9 cellular contexts compared by ENCODE assay signal in genomic region chr15:52529940-52530339, GRCh38. TPM values are rescaled to one million over a fixed set of nuclear protein-coding genes. Genes with fewer than 3 reads are reported as not detected.
DNase-seq lines count a peak whose midpoint lies in the region; ATAC-seq lines count a peak whose summit lies in the region.
"Had no signal": no experiment of that assay in that cellular context is flagged by ENCODE, and none has a peak within 500 bp of the region (broad histone marks: within the 10 kb centered on the region; RNA-seq: fewer than 3 reads in every experiment).

No MANE protein-coding gene starts in this region.

- peaks cover 43% of the 10 kb centered on the region for H3K27me3 ChIP-seq in iPS-15b (ENCODE audit: control insufficient read depth, insufficient read depth, low read length)
- H3K27me3 ChIP-seq: adrenal gland had no signal

- H3K4me3 Mint-ChIP-seq in T-helper 1 cell treated with Interleukin-12 subunit alpha and Interleukin-12 subunit beta and Interleukin-4 antibody, amounts not matched to agents 30 μg/mL and 1 μg/mL, for 36 hours: peak overlapping the region; percentile 87
- H3K4me3 Mint-ChIP-seq in activated T-helper 17 cell treated with anti-CD3 and anti-CD28 coated beads, Interleukin-2, amount 50 U/mL, for 72 hours: peak overlapping the region; percentile 85
- H3K4me3 Mint-ChIP-seq in stimulated activated naive CD8-positive, alpha-beta T cell treated with anti-CD3 and anti-CD28 coated beads, Interleukin-15, amount 100 ng/mL, for 72 hours: peak overlapping the region; percentile 78 to 83

- no peaks in the 10 kb centered on the region for H3K9me3 ChIP-seq in iPS-15b (ENCODE audit: control insufficient read depth, insufficient read depth, low read length)
- H3K9me3 ChIP-seq: adrenal gland had no signal

- no peaks in the 10 kb centered on the region for H3K36me3 Mint-ChIP-seq in T-helper 1 cell treated with Interleukin-12 subunit alpha and Interleukin-12 subunit beta and Interleukin-4 antibody, amounts not matched to agents 30 μg/mL and 1 μg/mL, for 36 hours (ENCODE audit: low read depth)
- no peaks in the 10 kb centered on the region for H3K36me3 Mint-ChIP-seq in activated T-helper 17 cell treated with anti-CD3 and anti-CD28 coated beads, Interleukin-2, amount 50 U/mL, for 72 hours (ENCODE audit: low read depth)

- peak overlapping the region; percentile 1 for H3K9ac ChIP-seq in iPS-15b (ENCODE audit: low read depth, low read length)

- no peaks in the 10 kb centered on the region for H3K36me3 ChIP-seq in iPS-15b (ENCODE audit: control insufficient read depth, insufficient read depth, low read length)
- H3K36me3 ChIP-seq: adrenal gland had no signal

- peak overlapping the region; percentile 79 for H3K27ac Mint-ChIP-seq in T-helper 1 cell treated with Interleukin-12 subunit alpha and Interleukin-12 subunit beta and Interleukin-4 antibody, amounts not matched to agents 30 μg/mL and 1 μg/mL, for 36 hours
- peak overlapping the region; percentile 88 for H3K27ac Mint-ChIP-seq in activated T-helper 17 cell treated with anti-CD3 and anti-CD28 coated beads, Interleukin-2, amount 50 U/mL, for 72 hours
- peak overlapping the region; percentile 3 to 27 for H3K27ac Mint-ChIP-seq in stimulated activated naive CD8-positive, alpha-beta T cell treated with anti-CD3 and anti-CD28 coated beads, Interleukin-15, amount 100 ng/mL, for 72 hours

- no peak for ATAC-seq in activated T-helper 17 cell treated with anti-CD3 and anti-CD28 coated beads, Interleukin-2, amount 50 U/mL, for 72 hours (replicated peaks)
- no peak for ATAC-seq in stimulated activated naive CD8-positive, alpha-beta T cell treated with anti-CD3 and anti-CD28 coated beads, Interleukin-15, amount 100 ng/mL, for 72 hours

- H3K4me3 ChIP-seq in iPS-15b (ENCODE audit: low read depth, low read length): peak overlapping the region; percentile 84

- H3K4me1 ChIP-seq in iPS-15b (ENCODE audit: control insufficient read depth, insufficient read depth, low read length): peaks cover 10% of the 10 kb centered on the region

- no peak for DNase-seq in T-helper 1 cell
- DNase-seq in stimulated activated naive CD8-positive, alpha-beta T cell treated with anti-CD3 and anti-CD28 coated beads, Interleukin-15, amount 100 ng/mL, for 72 hours: no peak
- no peak for DNase-seq in amygdala (lab: John Stamatoyannopoulos, UW)
- DNase-seq in DMS114 treated with DMSO at 0.1 percent for 48 hours (lab: John Stamatoyannopoulos, UW; ENCODE audit: unreplicated experiment): no peak
- DNase-seq in COLO829 (ENCODE audit: low spot score): no peak

- H3K4me1 Mint-ChIP-seq in T-helper 1 cell treated with Interleukin-12 subunit alpha and Interleukin-12 subunit beta and Interleukin-4 antibody, amounts not matched to agents 30 μg/mL and 1 μg/mL, for 36 hours (ENCODE audit: low read depth): peaks cover 23% of the 10 kb centered on the region
- H3K4me1 Mint-ChIP-seq in activated T-helper 17 cell treated with anti-CD3 and anti-CD28 coated beads, Interleukin-2, amount 50 U/mL, for 72 hours: peaks cover 26% of the 10 kb centered on the region
- H3K4me1 Mint-ChIP-seq in stimulated activated naive CD8-positive, alpha-beta T cell treated with anti-CD3 and anti-CD28 coated beads, Interleukin-15, amount 100 ng/mL, for 72 hours: peaks cover 23% of the 10 kb centered on the region

- H3K27me3 Mint-ChIP-seq in T-helper 1 cell treated with Interleukin-12 subunit alpha and Interleukin-12 subunit beta and Interleukin-4 antibody, amounts not matched to agents 30 μg/mL and 1 μg/mL, for 36 hours (ENCODE audit: low read depth): peaks cover 13% of the 10 kb centered on the region
- H3K27me3 Mint-ChIP-seq in activated T-helper 17 cell treated with anti-CD3 and anti-CD28 coated beads, Interleukin-2, amount 50 U/mL, for 72 hours: no peaks in the 10 kb centered on the region
- H3K27me3 Mint-ChIP-seq in stimulated activated naive CD8-positive, alpha-beta T cell treated with anti-CD3 and anti-CD28 coated beads, Interleukin-15, amount 100 ng/mL, for 72 hours: peaks cover 11% of the 10 kb centered on the region

- H3K9me3 Mint-ChIP-seq in T-helper 1 cell treated with Interleukin-12 subunit alpha and Interleukin-12 subunit beta and Interleukin-4 antibody, amounts not matched to agents 30 μg/mL and 1 μg/mL, for 36 hours: no peaks in the 10 kb centered on the region
- no peaks in the 10 kb centered on the region for H3K9me3 Mint-ChIP-seq in activated T-helper 17 cell treated with anti-CD3 and anti-CD28 coated beads, Interleukin-2, amount 50 U/mL, for 72 hours
- H3K9me3 Mint-ChIP-seq in stimulated activated naive CD8-positive, alpha-beta T cell treated with anti-CD3 and anti-CD28 coated beads, Interleukin-15, amount 100 ng/mL, for 72 hours: no peaks in the 10 kb centered on the region

RNA-seq across cellular contexts. Expression of gene MYO5A, which starts 1.3 kb away (rescaled TPM):
- 10 to 100 TPM; 33.1 to 59.3 TPM for total RNA-seq in activated T-helper 17 cell treated with anti-CD3 and anti-CD28 coated beads, Interleukin-2, amount 50 U/mL, for 72 hours

RNA-seq across cellular contexts. Expression of gene ARPP19, which starts 38.9 kb away (rescaled TPM):
- 100 to 1,000 TPM; 154 to 222 TPM for total RNA-seq in activated T-helper 17 cell treated with anti-CD3 and anti-CD28 coated beads, Interleukin-2, amount 50 U/mL, for 72 hours

Comparison
In these comparisons a context has a peak if more than half of its experiments do, and no peak if none do; other contexts are left out.
1. H3K27ac Mint-ChIP-seq: peak in every context shown above with its lines; median percentile 88 in activated T-helper 17 cell treated with anti-CD3 and anti-CD28 coated beads, Interleukin-2, amount 50 U/mL, for 72 hours; 79 in T-helper 1 cell treated with Interleukin-12 subunit alpha and Interleukin-12 subunit beta and Interleukin-4 antibody, amounts not matched to agents 30 μg/mL and 1 μg/mL, for 36 hours; 15 in stimulated activated naive CD8-positive, alpha-beta T cell treated with anti-CD3 and anti-CD28 coated beads, Interleukin-15, amount 100 ng/mL, for 72 hours.